Comparison of ENCODE assay signal across 6 cellular contexts in the genomic region with DNA sequence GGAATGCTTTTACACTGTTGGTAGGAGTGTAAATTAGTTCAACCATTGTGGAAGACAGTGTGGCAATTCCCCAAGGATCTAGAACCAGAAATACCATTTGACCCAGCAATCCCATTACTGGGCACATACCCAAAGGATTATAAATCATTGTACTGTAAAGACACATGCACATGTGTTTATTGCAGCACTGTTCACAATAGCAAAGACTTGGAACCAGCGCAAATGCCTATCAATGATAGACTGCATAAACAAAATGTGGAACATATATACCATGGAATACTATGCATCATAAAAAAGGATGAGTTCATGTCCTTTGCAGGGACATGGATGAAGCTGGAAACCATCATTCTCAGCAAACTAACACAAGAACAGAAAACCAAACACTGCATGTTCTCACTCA.
A peak's percentile ranks its signal among the peaks of the same experiment; 100 is the strongest.
DNase-seq lines count a peak whose midpoint lies in the region; ATAC-seq and TF ChIP-seq lines count a peak whose summit lies in the region.
"Not testable (repeated sequence)": the region's sequence is repeated elsewhere in the genome, so short reads cannot be mapped to it uniquely, and the experiment has no call there.

No MANE protein-coding gene starts in this region.

- not testable (repeated sequence) for H3K27ac Mint-ChIP-seq in activated CD4-positive, alpha-beta T cell treated with anti-CD3 and anti-CD28 coated beads, Interleukin-2, amount 10 ng/mL, durations not matched to agents 24 days and 14 days
- peak overlapping the region; percentile 38 for H3K27ac Mint-ChIP-seq in nephron progenitor cell

- not testable (repeated sequence) for ATAC-seq in foreskin keratinocyte

- not testable (repeated sequence) for H3K4me1 Mint-ChIP-seq in activated CD4-positive, alpha-beta T cell treated with anti-CD3 and anti-CD28 coated beads, Interleukin-2, amount 10 ng/mL, durations not matched to agents 24 days and 14 days; nephron progenitor cell

- not testable (repeated sequence) for H3K27me3 Mint-ChIP-seq in activated CD4-positive, alpha-beta T cell treated with anti-CD3 and anti-CD28 coated beads, Interleukin-2, amount 10 ng/mL, durations not matched to agents 24 days and 14 days; nephron progenitor cell (ENCODE audit: low read depth, poor library complexity)

- H3K4me1 ChIP-seq in foreskin keratinocyte = peaks cover 44% of the 10 kb centered on the region

- not testable (repeated sequence) for H3K4me3 ChIP-seq in AG10803 (ENCODE audit: low read length)

- TF ChIP-seq CTCF in AG10803 (conservative IDR thresholded peaks at IDR 0.05; ENCODE audit: low read length); foreskin keratinocyte (conservative IDR thresholded peaks at IDR 0.05); nephron progenitor cell (IDR thresholded peaks at IDR 0.05): not testable (repeated sequence)

- H3K36me3 Mint-ChIP-seq in activated CD4-positive, alpha-beta T cell treated with anti-CD3 and anti-CD28 coated beads, Interleukin-2, amount 10 ng/mL, durations not matched to agents 24 days and 14 days (ENCODE audit: low read depth); nephron progenitor cell (ENCODE audit: low read depth): not testable (repeated sequence)

- peak overlapping the region; percentile 96 for H3K27ac ChIP-seq in foreskin keratinocyte

- not testable (repeated sequence) for H3K27me3 ChIP-seq in foreskin keratinocyte

- H3K9me3 Mint-ChIP-seq in activated CD4-positive, alpha-beta T cell treated with anti-CD3 and anti-CD28 coated beads, Interleukin-2, amount 10 ng/mL, durations not matched to agents 24 days and 14 days; nephron progenitor cell: not testable (repeated sequence)

- DNase-seq in AG10803 (ENCODE audit: low read depth) = peak; percentile 52
- DNase-seq in NCI-H446 treated with DMSO at 0.1 percent for 48 hours (lab: John Stamatoyannopoulos, UW) = peak; percentile 59
- DNase-seq in activated CD4-positive, alpha-beta T cell treated with anti-CD3 and anti-CD28 coated beads, Interleukin-2, amount 10 ng/mL, durations not matched to agents 24 days and 14 days = peak; percentile 28
- DNase-seq in fibroblast of gingiva (ENCODE audit: low read depth) = peak; percentile 13
- DNase-seq in foreskin keratinocyte, nephron progenitor cell: not testable (repeated sequence)

- intact Hi-C loops in activated CD4-positive, alpha-beta T cell treated with anti-CD3 and anti-CD28 coated beads, Interleukin-2, amount 10 ng/mL, durations not matched to agents 24 days and 14 days (cut with micrococcal nuclease) = not testable (repeated sequence)

- H3K4me3 Mint-ChIP-seq in activated CD4-positive, alpha-beta T cell treated with anti-CD3 and anti-CD28 coated beads, Interleukin-2, amount 10 ng/mL, durations not matched to agents 24 days and 14 days; nephron progenitor cell: not testable (repeated sequence)
